ENCODE assay signal across 21 cellular contexts in the genomic region with DNA sequence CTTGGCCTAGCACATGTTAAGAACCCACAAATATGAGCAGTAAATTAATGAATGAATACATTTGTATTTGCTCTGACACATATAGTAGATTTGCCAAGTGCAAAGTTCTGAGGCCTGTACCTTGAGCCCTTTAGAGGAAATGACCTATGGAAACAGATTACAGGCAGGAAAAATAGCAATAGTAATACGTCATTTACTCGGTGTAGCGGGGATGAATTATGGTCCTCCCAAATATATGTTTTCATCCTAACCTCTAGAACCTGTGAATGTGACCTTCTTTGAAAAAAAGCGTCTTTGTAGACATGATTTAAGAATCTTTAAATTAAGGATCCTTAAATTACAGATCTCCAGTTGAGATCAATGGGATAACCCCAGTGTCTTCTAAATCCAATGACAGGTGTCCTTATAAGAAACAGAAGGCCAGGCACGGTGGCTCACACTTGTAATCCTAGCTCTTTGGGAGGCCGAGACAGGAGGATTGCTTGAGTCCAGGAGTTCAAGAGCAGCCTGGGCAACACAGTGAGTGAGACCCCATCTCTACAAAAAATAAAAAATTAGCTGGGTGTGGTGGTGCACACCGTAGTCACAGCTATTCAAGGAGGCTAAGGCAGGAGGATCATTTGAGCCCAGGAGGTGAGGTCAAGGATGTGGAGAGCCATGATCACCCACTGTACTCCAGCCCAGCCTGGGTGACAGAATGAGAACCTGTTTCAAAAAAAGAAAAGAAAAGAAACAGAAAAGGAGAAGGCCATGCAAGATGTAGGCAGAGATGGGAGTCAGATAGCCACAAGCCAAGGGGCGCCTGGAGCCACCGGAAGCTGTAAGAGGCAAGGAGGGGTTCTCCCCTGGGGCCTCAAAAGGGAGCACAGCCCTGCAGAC. TPM values are rescaled to one million over a fixed set of nuclear protein-coding genes. Genes with fewer than 3 reads are reported as not detected.
DNase-seq lines count a peak whose midpoint lies in the region; FAIRE-seq and TF ChIP-seq lines count a peak whose summit lies in the region.
"Had no signal": no experiment of that assay in that cellular context is flagged by ENCODE, and none has a peak within 500 bp of the region (broad histone marks: within the 10 kb centered on the region; RNA-seq: fewer than 3 reads in every experiment).

No MANE protein-coding gene starts in this region.

- H3K27me3 Mint-ChIP-seq in MCF 10A (ENCODE audit: insufficient read depth, unreplicated experiment): no peaks in the 10 kb centered on the region

- H4K20me1 ChIP-seq in mammary epithelial cell (ENCODE audit: insufficient read depth, low read length) (no peaks in the 10 kb centered on the region), endothelial cell of umbilical vein (replicated peaks; ENCODE audit: control insufficient read depth, extremely low read depth, insufficient read depth, low read length) (no peaks in the 10 kb centered on the region)

- no peak overlapping the region for H3K27ac ChIP-seq in mammary epithelial cell (ENCODE audit: insufficient read depth, low read depth, low read length)
- peak overlapping the region; percentile 48 for H3K27ac ChIP-seq in endothelial cell of umbilical vein (ENCODE audit: insufficient read depth, low read depth, low read length)
- H3K27ac ChIP-seq in stomach: peak overlapping the region; percentile 32 to 77 (median 59)
- H3K27ac ChIP-seq: SJCRH30, upper lobe of right lung had no signal

- CTCF ChIA-PET in MCF 10A (lab: Yijun Ruan, JAX): interaction anchor here (0.5 to 2.4 kb wide), 8 partner anchors 8 to 67 kb away, joined by 3 to 9 read pairs (median 4); no protein-coding TSS in a partner anchor
- CTCF ChIA-PET in mammary epithelial cell (lab: Charles Lee; ENCODE audit: low non-redundant PET): no interaction called here
- CTCF ChIA-PET in endothelial cell of umbilical vein (lab: Charles Lee): interaction anchor here (0.8 to 3.8 kb wide), 5 partner anchors 10 to 71 kb away, joined by 4 to 20 read pairs (median 5); no protein-coding TSS in a partner anchor

- DNase-seq in MCF 10A (ENCODE audit: unreplicated experiment) (no peak), mammary epithelial cell (no peak), NCI-H226 (peak; percentile 40), endothelial cell of umbilical vein (ENCODE audit: low read depth, low spot score) (peak; percentile 64), stomach (no peak), activated T-cell treated with anti-CD3 and anti-CD28 coated beads for 4 hours (no peak)
- DNase-seq in stimulated activated CD4-positive, alpha-beta T cell treated with anti-CD3 and anti-CD28 coated beads, Interleukin-2, amount 100 ng/mL, for 24 hours: no peak
- DNase-seq in activated CD8-positive, alpha-beta memory T cell treated with anti-CD3 and anti-CD28 coated beads, Interleukin-2, amount 50 U/mL, for 48 hours: no peak
- DNase-seq: activated CD4-positive, alpha-beta T cell treated with anti-CD3 and anti-CD28 coated beads for 4 hours; activated naive CD8-positive, alpha-beta T cell treated with anti-CD3 and anti-CD28 coated beads, Interleukin-2, amount 10 ng/mL, durations not matched to agents 7 days and 5 days; naive B cell; NCI-H1694; NCI-H2227 treated with DMSO at 0.1 percent for 48 hours; NCI-H82; nucleus accumbens; SJCRH30; stimulated activated CD4-positive, alpha-beta T cell treated with anti-CD3 and anti-CD28 coated beads, Interleukin-12 subunit alpha, Interleukin-12 subunit beta, amount 100 ng/mL, for 4 hours; upper lobe of right lung had no signal

- no peak overlapping the region for H3K9ac ChIP-seq in mammary epithelial cell (ENCODE audit: insufficient read depth, low read length)
- no peak overlapping the region for H3K9ac ChIP-seq in endothelial cell of umbilical vein (replicated peaks; ENCODE audit: extremely low read depth, insufficient read depth, low read length)

- H3K4me3 Mint-ChIP-seq in MCF 10A (ENCODE audit: unreplicated experiment): no peak overlapping the region
- H3K4me3 Mint-ChIP-seq: activated naive CD8-positive, alpha-beta T cell treated with anti-CD3 and anti-CD28 coated beads, Interleukin-2, amount 10 ng/mL, durations not matched to agents 7 days and 5 days; activated T-helper 17 cell treated with anti-CD3 and anti-CD28 coated beads, Interleukin-2, amount 50 U/mL, for 72 hours; naive B cell; T-helper 1 cell treated with Interleukin-12 subunit alpha and Interleukin-12 subunit beta and Interleukin-4 antibody, amounts not matched to agents 30 μg/mL and 1 μg/mL, for 36 hours had no signal

- H3K9me3 ChIP-seq in mammary epithelial cell (replicated peaks; ENCODE audit: insufficient read depth, low read length) (no peaks in the 10 kb centered on the region), endothelial cell of umbilical vein (replicated peaks; ENCODE audit: control insufficient read depth, insufficient read depth, low read length) (no peaks in the 10 kb centered on the region), stomach (no peaks in the 10 kb centered on the region)
- H3K9me3 ChIP-seq: SJCRH30, upper lobe of right lung had no signal

- TF ChIP-seq POLR2A in endothelial cell of umbilical vein (IDR thresholded peaks at IDR 0.05; ENCODE audit: low read depth, low read length): no peak
- no peak for TF ChIP-seq POLR2A in stomach (IDR thresholded peaks at IDR 0.05)

- H3K27me3 ChIP-seq in mammary epithelial cell (ENCODE audit: insufficient read depth, low read length) (no peaks in the 10 kb centered on the region), endothelial cell of umbilical vein (ENCODE audit: control insufficient read depth in 2 of 2, insufficient read depth in 2 of 2, low read length in 2 of 2) (no peaks in the 10 kb centered on the region), stomach (no peaks in the 10 kb centered on the region)
- H3K27me3 ChIP-seq: SJCRH30, upper lobe of right lung had no signal

- H3K4me2 ChIP-seq in mammary epithelial cell (ENCODE audit: insufficient read depth, low read depth, low read length) (no peak overlapping the region), endothelial cell of umbilical vein (ENCODE audit: insufficient read depth, low read length) (no peak overlapping the region)

- peaks cover 12% of the 10 kb centered on the region for H3K4me1 ChIP-seq in mammary epithelial cell (ENCODE audit: insufficient read depth, low read length)
- H3K4me1 ChIP-seq in endothelial cell of umbilical vein (ENCODE audit: control insufficient read depth, extremely low read depth, insufficient read depth, low read length): peaks cover 18% of the 10 kb centered on the region
- peaks cover 25 to 60% (median 31%) of the 10 kb centered on the region in 4 donors for H3K4me1 ChIP-seq in stomach

- H3K36me3 ChIP-seq in mammary epithelial cell (ENCODE audit: insufficient read depth, low read length) (no peaks in the 10 kb centered on the region), endothelial cell of umbilical vein (ENCODE audit: control insufficient read depth in 2 of 2, extremely low read depth in 1 of 2, insufficient read depth in 2 of 2, low read length in 2 of 2) (no peaks in the 10 kb centered on the region), stomach (no peaks in the 10 kb centered on the region)
- H3K36me3 ChIP-seq: SJCRH30, upper lobe of right lung had no signal

- no peak for TF ChIP-seq CTCF in MCF 10A (IDR thresholded peaks at IDR 0.05; ENCODE audit: unreplicated experiment)
- TF ChIP-seq CTCF in mammary epithelial cell (conservative IDR thresholded peaks at IDR 0.05 in 1 of 2, IDR thresholded peaks at IDR 0.05 in 1 of 2; ENCODE audit: extremely low read depth in 1 of 2, insufficient read depth in 1 of 2, low read depth in 1 of 2, low read length in 2 of 2): no peak
- no peak for TF ChIP-seq CTCF in endothelial cell of umbilical vein (IDR thresholded peaks at IDR 0.05; ENCODE audit: extremely low read depth in 1 of 2, insufficient read depth in 1 of 2, low read depth in 1 of 2, low read length in 2 of 2)
- no peak for TF ChIP-seq CTCF in stomach (IDR thresholded peaks at IDR 0.05)

- no peaks in the 10 kb centered on the region for H3K9me3 Mint-ChIP-seq in MCF 10A (ENCODE audit: unreplicated experiment)
- H3K9me3 Mint-ChIP-seq: activated naive CD8-positive, alpha-beta T cell treated with anti-CD3 and anti-CD28 coated beads, Interleukin-2, amount 10 ng/mL, durations not matched to agents 7 days and 5 days; activated T-helper 17 cell treated with anti-CD3 and anti-CD28 coated beads, Interleukin-2, amount 50 U/mL, for 72 hours; T-helper 1 cell treated with Interleukin-12 subunit alpha and Interleukin-12 subunit beta and Interleukin-4 antibody, amounts not matched to agents 30 μg/mL and 1 μg/mL, for 36 hours had no signal

- H3K79me2 ChIP-seq in mammary epithelial cell (ENCODE audit: insufficient read depth, low read length) (peaks cover 4% of the 10 kb centered on the region), endothelial cell of umbilical vein (ENCODE audit: control insufficient read depth, insufficient read depth, low read length) (no peaks in the 10 kb centered on the region)

- peaks cover 6% of the 10 kb centered on the region for H3K36me3 Mint-ChIP-seq in MCF 10A (ENCODE audit: insufficient read depth, unreplicated experiment)
- H3K36me3 Mint-ChIP-seq: activated naive CD8-positive, alpha-beta T cell treated with anti-CD3 and anti-CD28 coated beads, Interleukin-2, amount 10 ng/mL, durations not matched to agents 7 days and 5 days; naive B cell had no signal

- no peak for TF ChIP-seq EP300 in stomach (IDR thresholded peaks at IDR 0.05)

- intact Hi-C loops in MCF 10A (cut with micrococcal nuclease): no loop called here
- intact Hi-C loops in mammary epithelial cell (cut with micrococcal nuclease): no loop called here
- intact Hi-C loops in endothelial cell of umbilical vein (cut with micrococcal nuclease): loop anchor here (1.0 kb wide), 2 partner anchors 16 to 41 kb away; a partner anchor contains a TSS
- intact Hi-C loops in stomach (cut with DNase I; ENCODE audit: low total_unique reads): no loop called here

- BruUV-seq in MCF 10A (replicated peaks; lab: Mats Ljungman, UMichigan) (no TSS peak), mammary epithelial cell (replicated peaks; lab: Mats Ljungman, UMichigan) (no TSS peak), endothelial cell of umbilical vein (replicated peaks; lab: Mats Ljungman, UMichigan) (no TSS peak)

- dilution Hi-C loops in mammary epithelial cell (cut with HindIII; ENCODE audit: low sequenced_read_pairs): no loop called here
- dilution Hi-C loops in endothelial cell of umbilical vein (cut with MboI; ENCODE audit: extremely low pct_ligation_motif_present, low sequenced_read_pairs): loop anchor here (25.0 kb wide), 1 partner anchor 321 kb away; a partner anchor contains a TSS

- WGBS in mammary epithelial cell (ENCODE audit: low coverage, missing lambda C conversion rate): 98% methylated on average over 7 of the region's 9 CpGs
- WGBS in stomach, 5 donors: 74 to 82% (median 79%) methylated on average over 9 of the region's 9 CpGs

- in situ Hi-C loops in mammary epithelial cell (cut with MboI; ENCODE audit: low sequenced_read_pairs in 2 of 2): no loop called here

- H3K4me3 ChIP-seq in mammary epithelial cell (replicated peaks in 1 of 3; ENCODE audit: insufficient read depth in 1 of 3, low read depth in 2 of 3, low read length in 3 of 3) (no peak overlapping the region), endothelial cell of umbilical vein (replicated peaks in 1 of 3; ENCODE audit: insufficient read depth in 1 of 3, low read depth in 1 of 3, low read length in 3 of 3) (no peak overlapping the region), stomach (no peak overlapping the region)
- H3K4me3 ChIP-seq: SJCRH30, upper lobe of right lung had no signal

- H3K4me1 Mint-ChIP-seq in MCF 10A (ENCODE audit: insufficient read depth, unreplicated experiment): peaks cover 14% of the 10 kb centered on the region
- H3K4me1 Mint-ChIP-seq: activated T-helper 17 cell treated with anti-CD3 and anti-CD28 coated beads, Interleukin-2, amount 50 U/mL, for 72 hours had no signal

- H2AFZ ChIP-seq in mammary epithelial cell (ENCODE audit: low read depth, low read length): no peak overlapping the region
- no peak overlapping the region for H2AFZ ChIP-seq in endothelial cell of umbilical vein (ENCODE audit: low read depth, low read length)

- peak; percentile 77 for FAIRE-seq in endothelial cell of umbilical vein (lab: Jason Lieb, UNC)
- FAIRE-seq: A204.1 had no signal

- H3K27ac Mint-ChIP-seq in MCF 10A (ENCODE audit: low read depth, unreplicated experiment): peak overlapping the region; percentile 77
- H3K27ac Mint-ChIP-seq: activated naive CD8-positive, alpha-beta T cell treated with anti-CD3 and anti-CD28 coated beads, Interleukin-2, amount 10 ng/mL, durations not matched to agents 7 days and 5 days; activated T-helper 17 cell treated with anti-CD3 and anti-CD28 coated beads, Interleukin-2, amount 50 U/mL, for 72 hours; T-helper 1 cell treated with Interleukin-12 subunit alpha and Interleukin-12 subunit beta and Interleukin-4 antibody, amounts not matched to agents 30 μg/mL and 1 μg/mL, for 36 hours had no signal

- no peaks in the 10 kb centered on the region for H3K9me1 ChIP-seq in endothelial cell of umbilical vein (replicated peaks; ENCODE audit: control insufficient read depth, extremely low read depth, insufficient read depth, low read length)

- POLR2A ChIA-PET in MCF 10A (lab: Yijun Ruan, JAX) (interaction anchor here (1.0 to 3.6 kb wide), 5 partner anchors 9 to 307 kb away, joined by 3 to 23 read pairs (median 11); a partner anchor contains a TSS), endothelial cell of umbilical vein (lab: Charles Lee) (no interaction called here)

RNA-seq across cellular contexts. Expression of a gene that starts 5.1 kb away (rescaled TPM):
- total RNA-seq in MCF 10A (2022): 49.3 and 53.7 TPM in 2 replicates
- total RNA-seq in mammary epithelial cell: 10 to 100 TPM; 44.0 to 53.3 TPM
- 12.9 TPM for polyA plus RNA-seq in mammary epithelial cell
- polyA minus RNA-seq in mammary epithelial cell: 27.9 TPM
- 40.8 and 43.2 TPM in 2 replicates for total RNA-seq in endothelial cell of umbilical vein
- polyA plus RNA-seq in endothelial cell of umbilical vein: 10.9 and 12.0 TPM in 2 replicates
- polyA plus RNA-seq in endothelial cell of umbilical vein (2011; cell fraction: cytosol; rRNA removed): 7.2 and 8.5 TPM in 2 replicates
- polyA plus RNA-seq in endothelial cell of umbilical vein (2011; cell fraction: nucleus; rRNA removed): 9.0 and 10.3 TPM in 2 replicates
- polyA plus RNA-seq in endothelial cell of umbilical vein (2012): 11.4 and 11.9 TPM in 2 replicates
- polyA minus RNA-seq in endothelial cell of umbilical vein: 18.0 and 20.2 TPM in 2 replicates
- polyA minus RNA-seq in endothelial cell of umbilical vein (2011; cell fraction: cytosol; rRNA and poly(A)+ RNA removed): 34.2 TPM
- 15.6 and 27.4 TPM in 2 replicates for polyA minus RNA-seq in endothelial cell of umbilical vein (2011; cell fraction: nucleus; rRNA and poly(A)+ RNA removed)
- total RNA-seq in stomach: 10 to 100 TPM; 10.3 to 48.7 (median 36.8) TPM
- 10 to 100 TPM in 1 of 3 donors, 1 to 10 TPM in 2; 7.6 to 14.1 (median 9.9) TPM for polyA plus RNA-seq in stomach

RNA-seq across cellular contexts. Expression of a gene that starts 41.2 kb away (rescaled TPM):
- total RNA-seq in MCF 10A (2022): 19.0 and 21.4 TPM in 2 replicates
- total RNA-seq in mammary epithelial cell: 10 to 100 TPM in 1 of 2 donors, 1 to 10 TPM in 1; 6.7 to 15.7 TPM
- polyA plus RNA-seq in mammary epithelial cell: 8.5 TPM
- 16.2 TPM for polyA minus RNA-seq in mammary epithelial cell
- 22.1 and 24.2 TPM in 2 replicates for total RNA-seq in endothelial cell of umbilical vein
- polyA plus RNA-seq in endothelial cell of umbilical vein: 11.1 and 12.9 TPM in 2 replicates
- polyA plus RNA-seq in endothelial cell of umbilical vein (2011; cell fraction: cytosol; rRNA removed): 18.0 and 23.7 TPM in 2 replicates
- polyA plus RNA-seq in endothelial cell of umbilical vein (2011; cell fraction: nucleus; rRNA removed): 16.6 and 19.3 TPM in 2 replicates
- polyA plus RNA-seq in endothelial cell of umbilical vein (2012): 13.7 and 15.5 TPM in 2 replicates
- 15.0 and 18.4 TPM in 2 replicates for polyA minus RNA-seq in endothelial cell of umbilical vein
- 17.8 TPM for polyA minus RNA-seq in endothelial cell of umbilical vein (2011; cell fraction: cytosol; rRNA and poly(A)+ RNA removed)
- 17.6 and 24.2 TPM in 2 replicates for polyA minus RNA-seq in endothelial cell of umbilical vein (2011; cell fraction: nucleus; rRNA and poly(A)+ RNA removed)
- 10 to 100 TPM in 4 of 5 donors, 1 to 10 TPM in 1; 5.8 to 59.4 (median 31.5) TPM for total RNA-seq in stomach
- 10 to 100 TPM; 11.1 to 13.3 (median 11.3) TPM for polyA plus RNA-seq in stomach

RNA-seq across cellular contexts. Expression of a gene that starts 59.4 kb away (rescaled TPM):
- total RNA-seq in MCF 10A (2022) (not detected in 2 replicates), mammary epithelial cell (under 1 TPM; 0.17 to 0.24 TPM), endothelial cell of umbilical vein (1.8 and 1.9 TPM in 2 replicates), stomach (10 to 100 TPM in 4 of 5 donors, 1 to 10 TPM in 1; 8.1 to 37.1 (median 18.7) TPM)
- polyA plus RNA-seq in mammary epithelial cell (0.12 TPM), endothelial cell of umbilical vein (2.8 and 4.2 TPM in 2 replicates), stomach (1 to 10 TPM; 2.9 to 4.4 (median 3.4) TPM)
- polyA minus RNA-seq in mammary epithelial cell (not detected), endothelial cell of umbilical vein (3.9 and 4.9 TPM in 2 replicates)
- polyA plus RNA-seq in endothelial cell of umbilical vein (2011; cell fraction: cytosol; rRNA removed): 1.1 and 1.2 TPM in 2 replicates
- 3.4 and 4.0 TPM in 2 replicates for polyA plus RNA-seq in endothelial cell of umbilical vein (2011; cell fraction: nucleus; rRNA removed)
- polyA plus RNA-seq in endothelial cell of umbilical vein (2012): 0.62 and 0.93 TPM in 2 replicates
- polyA minus RNA-seq in endothelial cell of umbilical vein (2011; cell fraction: cytosol; rRNA and poly(A)+ RNA removed): not detected
- 2.8 and 2.9 TPM in 2 replicates for polyA minus RNA-seq in endothelial cell of umbilical vein (2011; cell fraction: nucleus; rRNA and poly(A)+ RNA removed)
- total RNA-seq: activated naive CD8-positive, alpha-beta T cell treated with anti-CD3 and anti-CD28 coated beads, Interleukin-2, amount 10 ng/mL, durations not matched to agents 7 days and 5 days; activated T-helper 17 cell treated with anti-CD3 and anti-CD28 coated beads, Interleukin-2, amount 50 U/mL, for 72 hours had no signal

Comparison
In these comparisons a context has a peak if more than half of its experiments do, and no peak if none do; other contexts are left out.
1. DNase-seq: peak in NCI-H226 (single experiment) and endothelial cell of umbilical vein (single experiment); none in MCF 10A (single experiment), mammary epithelial cell (single experiment), stomach (single experiment), stimulated activated CD4-positive, alpha-beta T cell treated with anti-CD3 and anti-CD28 coated beads, Interleukin-2, amount 100 ng/mL, for 24 hours (0 of 2), activated T-cell treated with anti-CD3 and anti-CD28 coated beads for 4 hours (single experiment) and activated CD8-positive, alpha-beta memory T cell treated with anti-CD3 and anti-CD28 coated beads, Interleukin-2, amount 50 U/mL, for 48 hours (single experiment).